Comparison of ENCODE assay signal across 21 cellular contexts in genomic region chr10:79046326-79046725, GRCh38. TPM values are rescaled to one million over a fixed set of nuclear protein-coding genes. Genes with fewer than 3 reads are reported as not detected.
A peak's percentile ranks its signal among the peaks of the same experiment; 100 is the strongest.
DNase-seq lines count a peak whose midpoint lies in the region; ATAC-seq and TF ChIP-seq lines count a peak whose summit lies in the region.
"Had no signal": no experiment of that assay in that cellular context is flagged by ENCODE, and none has a peak within 500 bp of the region (broad histone marks: within the 10 kb centered on the region; RNA-seq: fewer than 3 reads in every experiment).

No MANE protein-coding gene starts in this region.

- no peaks in the 10 kb centered on the region for H3K36me3 Mint-ChIP-seq in activated T-cell treated with anti-CD3 and anti-CD28 coated beads, Interleukin-2, amount 50 U/mL, for 24 hours (ENCODE audit: low read depth)
- H3K36me3 Mint-ChIP-seq in chondrocyte (ENCODE audit: low read depth): no peaks in the 10 kb centered on the region

- H3K27me3 ChIP-seq in H7 (ENCODE audit: control insufficient read depth, insufficient read depth, low read length): no peaks in the 10 kb centered on the region; the same call in 1 of the 2 replicates
- H3K27me3 ChIP-seq: thyroid gland had no signal

- H3K27me3 Mint-ChIP-seq in activated T-cell treated with anti-CD3 and anti-CD28 coated beads, Interleukin-2, amount 50 U/mL, for 24 hours: no peaks in the 10 kb centered on the region
- peaks cover 16% of the 10 kb centered on the region for H3K27me3 Mint-ChIP-seq in chondrocyte (ENCODE audit: low read depth)

- peak; percentile 23 for DNase-seq in activated T-cell treated with anti-CD3 and anti-CD28 coated beads, Interleukin-2, amount 50 U/mL, for 24 hours
- DNase-seq in activated T-cell treated with anti-CD3 and anti-CD28 coated beads, Interleukin-2, amount 50 U/mL, for 48 hours: no peak
- DNase-seq in H7 (peak; percentile 16), chondrocyte (ENCODE audit: low spot score) (peak; percentile 33), sciatic nerve (ENCODE audit: low spot score) (peak; percentile 23), HEK293T (ENCODE audit: extremely low spot score) (no peak), GOT3 (lab: John Stamatoyannopoulos, UW) (no peak)
- DNase-seq: activated naive CD4-positive, alpha-beta T cell treated with Interleukin-2 at 50 U/mL for 16 hours; foreskin fibroblast; IMR-90; kidney glomerular epithelial cell; NCI-H2029 treated with DMSO at 0.1 percent for 48 hours; NCI-H2227 treated with DMSO at 0.1 percent for 48 hours; NCI-H526 treated with DMSO at 0.1 percent for 48 hours; stimulated activated CD4-positive, alpha-beta T cell treated with anti-CD3 and anti-CD28 coated beads, Interleukin-15, amount 100 ng/mL, for 24 hours; stimulated activated naive CD8-positive, alpha-beta T cell treated with anti-CD3 and anti-CD28 coated beads, Interleukin-15, Interleukin-2, amounts not matched to agents 100 U/mL and 50 U/mL, for 24 hours; thyroid gland had no signal

- TF ChIP-seq CTCF in chondrocyte (IDR thresholded peaks at IDR 0.05): no peak

- ATAC-seq in sciatic nerve (no peak), HG02759 (IDR thresholded peaks at IDR 0.05; ENCODE audit: unreplicated experiment) (no peak)
- ATAC-seq: stimulated activated naive CD8-positive, alpha-beta T cell treated with anti-CD3 and anti-CD28 coated beads, Interleukin-15, Interleukin-2, amounts not matched to agents 100 U/mL and 50 U/mL, for 24 hours had no signal

- H3K36me3 ChIP-seq in H7 (replicated peaks; ENCODE audit: control insufficient read depth, insufficient read depth, low read length): no peaks in the 10 kb centered on the region
- H3K36me3 ChIP-seq: thyroid gland had no signal

- CTCF ChIA-PET in HEK293T (lab: Yijun Ruan, JAX): no interaction called here

- H3K4me3 ChIP-seq in H7 (ENCODE audit: insufficient read depth, low read depth, low read length): no peak overlapping the region
- H3K4me3 ChIP-seq: coronary artery, lung, thyroid gland had no signal

- intact Hi-C loops in sciatic nerve (cut with DNase I): no loop called here

- no peaks in the 10 kb centered on the region for H3K9me3 Mint-ChIP-seq in activated T-cell treated with anti-CD3 and anti-CD28 coated beads, Interleukin-2, amount 50 U/mL, for 24 hours
- peaks cover 4% of the 10 kb centered on the region for H3K9me3 Mint-ChIP-seq in chondrocyte (ENCODE audit: low read depth)
- H3K9me3 Mint-ChIP-seq: neural crest cell had no signal

- H3K4me3 Mint-ChIP-seq in activated T-cell treated with anti-CD3 and anti-CD28 coated beads, Interleukin-2, amount 50 U/mL, for 24 hours: no peak overlapping the region
- no peak overlapping the region for H3K4me3 Mint-ChIP-seq in chondrocyte (ENCODE audit: unreplicated experiment)
- H3K4me3 Mint-ChIP-seq: neural crest cell had no signal

- POLR2A ChIA-PET in HEK293T (lab: Yijun Ruan, JAX): no interaction called here

- H3K27ac Mint-ChIP-seq in activated T-cell treated with anti-CD3 and anti-CD28 coated beads, Interleukin-2, amount 50 U/mL, for 24 hours: no peak overlapping the region
- H3K27ac Mint-ChIP-seq in chondrocyte (ENCODE audit: unreplicated experiment): no peak overlapping the region

- H3K4me1 Mint-ChIP-seq in activated T-cell treated with anti-CD3 and anti-CD28 coated beads, Interleukin-2, amount 50 U/mL, for 24 hours (ENCODE audit: low read depth): peaks cover 48% of the 10 kb centered on the region
- peaks cover 18% of the 10 kb centered on the region for H3K4me1 Mint-ChIP-seq in chondrocyte (ENCODE audit: low read depth)

TF ChIP-seq in HEK293T, 16 proteins besides CTCF, POLR2A, EP300 and RAD21:
- TF ChIP-seq SP1 (IDR thresholded peaks at IDR 0.05) (no peak), CTBP1 (IDR thresholded peaks at IDR 0.05; ENCODE audit: borderline replicate concordance) (no peak), PKNOX1 (IDR thresholded peaks at IDR 0.05) (no peak), FOXK2 (IDR thresholded peaks at IDR 0.05) (no peak), SUZ12 (IDR thresholded peaks at IDR 0.05) (no peak), LEF1 (IDR thresholded peaks at IDR 0.05; ENCODE audit: borderline replicate concordance) (no peak), HDGF (IDR thresholded peaks at IDR 0.05; ENCODE audit: borderline replicate concordance) (no peak), NFRKB (IDR thresholded peaks at IDR 0.05) (no peak), ZNF384 (IDR thresholded peaks at IDR 0.05) (no peak), TARDBP (IDR thresholded peaks at IDR 0.05) (no peak), ARNT (IDR thresholded peaks at IDR 0.05) (no peak), L3MBTL2 (conservative IDR thresholded peaks at IDR 0.05) (no peak)

RNA-seq across cellular contexts. Expression of gene ZMIZ1, which starts 22.4 kb away (rescaled TPM):
- total RNA-seq in H7 (2014; rRNA removed; shearing (Covaris generic)): 20.4 and 27.2 TPM in 2 replicates
- total RNA-seq in chondrocyte: 46.2 to 74.6 TPM (median 48.7 TPM) in 3 replicates
- total RNA-seq in sciatic nerve: 96.7 TPM

Comparison
In these comparisons a context has a peak if more than half of its experiments do, and no peak if none do; other contexts are left out.
1. DNase-seq: peak in activated T-cell treated with anti-CD3 and anti-CD28 coated beads, Interleukin-2, amount 50 U/mL, for 24 hours (single experiment), H7 (single experiment), chondrocyte (single experiment) and sciatic nerve (single experiment); none in activated T-cell treated with anti-CD3 and anti-CD28 coated beads, Interleukin-2, amount 50 U/mL, for 48 hours (0 of 2), HEK293T (single experiment) and GOT3 (single experiment).